Comparison of ENCODE assay signal across 7 cellular contexts in the genomic region with DNA sequence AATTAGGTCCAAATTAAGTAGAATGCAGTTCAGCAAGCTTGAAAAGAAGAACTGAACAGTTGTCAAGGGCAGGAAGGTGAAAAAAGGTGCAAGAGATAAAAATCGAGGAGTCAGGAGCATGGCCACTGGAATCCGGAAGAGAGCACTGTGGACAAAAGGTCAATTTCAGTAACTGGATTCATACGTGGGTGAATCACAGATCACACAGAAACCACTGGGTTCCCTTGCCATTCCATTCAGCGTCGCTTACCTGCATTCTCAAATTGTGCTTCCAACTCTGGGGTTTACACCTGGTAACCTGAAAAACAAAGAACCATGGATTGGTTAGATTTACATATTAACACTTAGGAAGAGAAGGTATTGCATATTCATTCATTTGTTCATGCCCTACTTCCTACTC.
"Had no signal": no experiment of that assay in that cellular context is flagged by ENCODE, and none has a peak within 500 bp of the region (broad histone marks: within the 10 kb centered on the region; RNA-seq: fewer than 3 reads in every experiment).

No MANE protein-coding gene starts in this region.

- H3K4me1 ChIP-seq: HAP-1 had no signal

- ATAC-seq: HCT116, K562 had no signal

- H3K4me3 ChIP-seq: HAP-1, K562 had no signal

- H3K9me3 ChIP-seq: HAP-1 had no signal

- H3K4me3 Mint-ChIP-seq: HFFc6 had no signal

- H3K27ac Mint-ChIP-seq: HFFc6 had no signal

- H3K36me3 ChIP-seq: HAP-1 had no signal

- H3K9me3 Mint-ChIP-seq: HFFc6 had no signal

- DNase-seq: H7, HFFc6, IMR-90, KG1 had no signal
